ENCODE assay signal across 14 cellular contexts in genomic region chr15:30927148-30927761, GRCh38.
"Had no signal": no experiment of that assay in that cellular context is flagged by ENCODE, and none has a peak within 500 bp of the region (broad histone marks: within the 10 kb centered on the region; RNA-seq: fewer than 3 reads in every experiment).

No MANE protein-coding gene starts in this region.

- H3K36me3 ChIP-seq: breast epithelium had no signal

- H3K4me3 ChIP-seq: breast epithelium, left ventricle myocardium inferior had no signal

- H3K27ac ChIP-seq: breast epithelium, left ventricle myocardium inferior had no signal

- H3K27me3 Mint-ChIP-seq: activated CD8-positive, alpha-beta memory T cell treated with anti-CD3 and anti-CD28 coated beads, Interleukin-2, amount 10 ng/mL, durations not matched to agents 7 days and 5 days; activated naive CD8-positive, alpha-beta T cell treated with anti-CD3 and anti-CD28 coated beads for 36 hours; stimulated activated naive B cell treated with anti-CD40 and anti-IgM and Interleukin-4, amounts not matched to agents 10 μg/mL and 1 μg/mL and 100 μg/mL, for 72 hours had no signal

- H3K4me1 ChIP-seq: breast epithelium had no signal

- H3K9me3 ChIP-seq: breast epithelium, left ventricle myocardium inferior had no signal

- H3K4me1 Mint-ChIP-seq: natural killer cell had no signal

- H3K9me3 Mint-ChIP-seq: natural killer cell; stimulated activated naive B cell treated with anti-CD40 and anti-IgM and Interleukin-4, amounts not matched to agents 10 μg/mL and 1 μg/mL and 100 μg/mL, for 72 hours had no signal

- H3K27ac Mint-ChIP-seq: activated CD8-positive, alpha-beta memory T cell treated with anti-CD3 and anti-CD28 coated beads, Interleukin-2, amount 10 ng/mL, durations not matched to agents 7 days and 5 days; activated naive CD8-positive, alpha-beta T cell treated with anti-CD3 and anti-CD28 coated beads for 36 hours; natural killer cell had no signal

- H3K4me3 Mint-ChIP-seq: activated CD8-positive, alpha-beta memory T cell treated with anti-CD3 and anti-CD28 coated beads, Interleukin-2, amount 10 ng/mL, durations not matched to agents 7 days and 5 days; activated naive CD8-positive, alpha-beta T cell treated with anti-CD3 and anti-CD28 coated beads for 36 hours; natural killer cell; stimulated activated naive B cell treated with anti-CD40 and anti-IgM and Interleukin-4, amounts not matched to agents 10 μg/mL and 1 μg/mL and 100 μg/mL, for 72 hours had no signal

- DNase-seq: activated CD4-positive, alpha-beta T cell treated with anti-CD3 and anti-CD28 coated beads for 1 hour; activated CD4-positive, alpha-beta T cell treated with anti-CD3 and anti-CD28 coated beads, Interleukin-2, amount 50 U/mL, for 4 hours; activated CD8-positive, alpha-beta memory T cell treated with anti-CD3 and anti-CD28 coated beads, Interleukin-2, amount 10 ng/mL, durations not matched to agents 7 days and 5 days; activated effector memory CD4-positive, alpha-beta T cell treated with anti-CD3 and anti-CD28 coated beads, Interleukin-2, amount 50 U/mL, for 16 hours; activated naive CD8-positive, alpha-beta T cell treated with anti-CD3 and anti-CD28 coated beads for 36 hours; activated T-cell treated with anti-CD3 and anti-CD28 coated beads, Interleukin-2, amount 50 U/mL, for 1 hour; erythroblast; islet precursor cell; left ventricle myocardium inferior; natural killer cell; occipital lobe; stimulated activated naive B cell treated with anti-CD40 and anti-IgM and Interleukin-4, amounts not matched to agents 10 μg/mL and 1 μg/mL and 100 μg/mL, for 72 hours; trophoblast cell had no signal

- ATAC-seq: activated CD8-positive, alpha-beta memory T cell treated with anti-CD3 and anti-CD28 coated beads, Interleukin-2, amount 10 ng/mL, durations not matched to agents 7 days and 5 days; natural killer cell; stimulated activated naive B cell treated with anti-CD40 and anti-IgM and Interleukin-4, amounts not matched to agents 10 μg/mL and 1 μg/mL and 100 μg/mL, for 72 hours had no signal

- H3K27me3 ChIP-seq: breast epithelium had no signal
